ENCODE assay signal across 8 cellular contexts in the genomic region with DNA sequence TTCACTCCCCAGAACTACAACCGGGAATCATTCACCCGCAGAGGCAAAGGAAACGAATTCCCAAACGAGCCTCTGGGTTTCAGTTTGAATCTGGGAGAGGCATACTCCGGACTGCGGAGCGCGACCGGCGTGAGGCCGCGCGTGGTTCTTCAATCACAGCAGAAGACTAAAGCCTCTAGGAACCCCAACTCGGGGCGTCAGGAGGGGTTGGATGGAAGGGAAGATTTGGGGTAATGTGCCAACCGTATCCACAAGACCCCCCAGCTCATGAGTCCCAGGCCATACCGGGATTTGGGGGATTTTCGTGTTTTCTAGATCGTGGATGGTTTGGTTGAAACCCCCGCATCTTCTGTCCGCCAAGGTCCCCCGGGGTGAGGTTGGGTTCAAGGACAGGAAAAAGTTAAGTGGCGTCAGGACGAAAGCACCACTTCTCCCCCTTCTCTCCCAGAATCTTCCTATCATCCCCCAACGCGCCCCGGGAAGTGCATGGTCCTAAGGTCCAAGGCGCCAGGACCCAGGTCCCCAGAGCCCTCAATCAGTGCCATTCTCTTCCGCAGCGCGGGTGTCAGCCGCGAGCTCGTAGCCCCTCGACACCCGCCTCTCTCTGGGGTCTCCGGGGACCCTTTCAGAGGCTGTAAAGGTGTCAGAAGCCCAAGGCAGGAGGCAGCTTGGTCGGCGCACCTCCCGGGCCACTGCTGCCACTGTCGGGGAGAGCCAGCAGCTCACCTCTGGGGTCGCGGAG. TPM values are rescaled to one million over a fixed set of nuclear protein-coding genes. Genes with fewer than 3 reads are reported as not detected.
A peak's percentile ranks its signal among the peaks of the same experiment; 100 is the strongest.
DNase-seq lines count a peak whose midpoint lies in the region; ATAC-seq, FAIRE-seq and TF ChIP-seq lines count a peak whose summit lies in the region.

No MANE protein-coding gene starts in this region.

- no peaks in the 10 kb centered on the region for H3K9me1 ChIP-seq in endothelial cell of umbilical vein (replicated peaks; ENCODE audit: control insufficient read depth, extremely low read depth, insufficient read depth, low read length)

- no TSS peak for BruUV-seq in endothelial cell of umbilical vein (replicated peaks; lab: Mats Ljungman, UMichigan)

- H4K20me1 ChIP-seq in endothelial cell of umbilical vein (replicated peaks; ENCODE audit: control insufficient read depth, extremely low read depth, insufficient read depth, low read length): no peaks in the 10 kb centered on the region

- H3K27me3 ChIP-seq in SJCRH30 (no peaks in the 10 kb centered on the region), endothelial cell of umbilical vein (ENCODE audit: control insufficient read depth in 2 of 2, insufficient read depth in 2 of 2, low read length in 2 of 2) (peaks cover 66 to 95% of the 10 kb centered on the region in 2 experiments)

- H3K9me3 Mint-ChIP-seq in CD14-positive monocyte: peaks cover 0 to 26% (median 14%) of the 10 kb centered on the region in 7 donors
- H3K9me3 Mint-ChIP-seq in natural killer cell treated with Interleukin-12 subunit alpha and Interleukin-12 subunit beta and Interleukin-15 and Interleukin-18, amount 100 ng/mL, for 72 hours: no peaks in the 10 kb centered on the region

- peak overlapping the region in 2 of 7 donors; percentile 2 to 50 for H3K27ac Mint-ChIP-seq in CD14-positive monocyte
- H3K27ac Mint-ChIP-seq in natural killer cell treated with Interleukin-12 subunit alpha and Interleukin-12 subunit beta and Interleukin-15 and Interleukin-18, amount 100 ng/mL, for 72 hours: no peak overlapping the region

- H3K4me1 Mint-ChIP-seq in CD14-positive monocyte: peaks cover 50% of the 10 kb centered on the region
- H3K4me1 Mint-ChIP-seq in natural killer cell treated with Interleukin-12 subunit alpha and Interleukin-12 subunit beta and Interleukin-15 and Interleukin-18, amount 100 ng/mL, for 72 hours (ENCODE audit: low read depth in 2 of 2): peaks cover 13 to 16% of the 10 kb centered on the region in 2 donors

- H3K27me3 Mint-ChIP-seq in CD14-positive monocyte (ENCODE audit: low read depth in 3 of 3): peaks cover 72 to 86% (median 81%) of the 10 kb centered on the region in 3 donors
- peaks cover 35 to 52% of the 10 kb centered on the region in 2 donors for H3K27me3 Mint-ChIP-seq in natural killer cell treated with Interleukin-12 subunit alpha and Interleukin-12 subunit beta and Interleukin-15 and Interleukin-18, amount 100 ng/mL, for 72 hours

- H3K4me1 ChIP-seq in SJCRH30: no peaks in the 10 kb centered on the region
- peaks cover 25% of the 10 kb centered on the region for H3K4me1 ChIP-seq in endothelial cell of umbilical vein (ENCODE audit: control insufficient read depth, extremely low read depth, insufficient read depth, low read length)

- TF ChIP-seq CTCF in CD14-positive monocyte (IDR thresholded peaks at IDR 0.05) (no peak), endothelial cell of umbilical vein (IDR thresholded peaks at IDR 0.05; ENCODE audit: extremely low read depth in 1 of 2, insufficient read depth in 1 of 2, low read depth in 1 of 2, low read length in 2 of 2) (no peak)

- H3K9ac ChIP-seq in endothelial cell of umbilical vein (replicated peaks; ENCODE audit: extremely low read depth, insufficient read depth, low read length): no peak overlapping the region

- DNase-seq in CD14-positive monocyte (ENCODE audit: low spot score) (peak; percentile 45), SJCRH30 (peak in 1 of 2 experiments; percentile 21), endothelial cell of umbilical vein (ENCODE audit: low read depth, low spot score) (no peak), NCI-H2171 (lab: John Stamatoyannopoulos, UW) (no peak), NK-92 (lab: John Stamatoyannopoulos, UW; ENCODE audit: unreplicated experiment) (no peak)
- no peak for DNase-seq in natural killer cell treated with Interleukin-12 subunit alpha and Interleukin-12 subunit beta and Interleukin-15 and Interleukin-18, amount 100 ng/mL, for 72 hours (ENCODE audit: low spot score)

- H3K4me3 ChIP-seq in SJCRH30 (peak overlapping the region; percentile 62), endothelial cell of umbilical vein (replicated peaks in 1 of 3; ENCODE audit: insufficient read depth in 1 of 3, low read depth in 1 of 3, low read length in 3 of 3) (peak overlapping the region in 2 of 3 experiments; percentile 26 to 47)

- H3K79me2 ChIP-seq in endothelial cell of umbilical vein (ENCODE audit: control insufficient read depth, insufficient read depth, low read length): no peaks in the 10 kb centered on the region

- intact Hi-C loops in CD14-positive monocyte (cut with micrococcal nuclease) (loop anchor here (10.0 kb wide), 2 partner anchors 641 to 651 kb away; no protein-coding TSS in a partner anchor), endothelial cell of umbilical vein (cut with micrococcal nuclease) (loop anchor here (5.0 kb wide), 4 partner anchors 187 to 638 kb away; partner anchors contain the start of gene ODAD2)

- no peak for ATAC-seq in natural killer cell treated with Interleukin-12 subunit alpha and Interleukin-12 subunit beta and Interleukin-15 and Interleukin-18, amount 100 ng/mL, for 72 hours
- ATAC-seq in GM21529 (IDR thresholded peaks at IDR 0.05; ENCODE audit: unreplicated experiment) (no peak), GM18861 (IDR thresholded peaks at IDR 0.05; ENCODE audit: unreplicated experiment) (no peak)

- POLR2A ChIA-PET in endothelial cell of umbilical vein (lab: Charles Lee): no interaction called here

- H2AFZ ChIP-seq in endothelial cell of umbilical vein (ENCODE audit: low read depth, low read length): no peak overlapping the region

- dilution Hi-C loops in endothelial cell of umbilical vein (cut with MboI; ENCODE audit: extremely low pct_ligation_motif_present, low sequenced_read_pairs): no loop called here

- H3K27ac ChIP-seq in SJCRH30 (peak overlapping the region; percentile 78; the same call in 1 of the 2 replicates), endothelial cell of umbilical vein (ENCODE audit: insufficient read depth, low read depth, low read length) (no peak overlapping the region)

- CTCF ChIA-PET in endothelial cell of umbilical vein (lab: Charles Lee): interaction anchor here (0.8 to 4.7 kb wide), 7 partner anchors 8 to 504 kb away, joined by 3 to 86 read pairs (median 5); no protein-coding TSS in a partner anchor

- FAIRE-seq in endothelial cell of umbilical vein (lab: Jason Lieb, UNC): no peak

- H3K9me3 ChIP-seq in SJCRH30 (replicated peaks) (no peaks in the 10 kb centered on the region), endothelial cell of umbilical vein (replicated peaks; ENCODE audit: control insufficient read depth, insufficient read depth, low read length) (no peaks in the 10 kb centered on the region)

- peak overlapping the region; percentile 93 to 96 for H3K4me3 Mint-ChIP-seq in CD14-positive monocyte
- peak overlapping the region; percentile 46 for H3K4me3 Mint-ChIP-seq in natural killer cell treated with Interleukin-12 subunit alpha and Interleukin-12 subunit beta and Interleukin-15 and Interleukin-18, amount 100 ng/mL, for 72 hours

- no peak for TF ChIP-seq POLR2A in endothelial cell of umbilical vein (IDR thresholded peaks at IDR 0.05; ENCODE audit: low read depth, low read length)

- H3K36me3 ChIP-seq in SJCRH30: no peaks in the 10 kb centered on the region
- H3K36me3 ChIP-seq in endothelial cell of umbilical vein (ENCODE audit: control insufficient read depth in 2 of 2, extremely low read depth in 1 of 2, insufficient read depth in 2 of 2, low read length in 2 of 2): no peaks in the 10 kb centered on the region

- H3K4me2 ChIP-seq in endothelial cell of umbilical vein (ENCODE audit: insufficient read depth, low read length): peak overlapping the region; percentile 62

- peaks cover 0 to 16% of the 10 kb centered on the region in 2 donors for H3K36me3 Mint-ChIP-seq in CD14-positive monocyte
- H3K36me3 Mint-ChIP-seq in natural killer cell treated with Interleukin-12 subunit alpha and Interleukin-12 subunit beta and Interleukin-15 and Interleukin-18, amount 100 ng/mL, for 72 hours: no peaks in the 10 kb centered on the region

TF ChIP-seq in endothelial cell of umbilical vein, 7 proteins besides CTCF, POLR2A, EP300 and RAD21:
- no peak for TF ChIP-seq GATA2 (IDR thresholded peaks at IDR 0.05; ENCODE audit: insufficient read depth, insufficient read length, low read depth, low read length)
- TF ChIP-seq JUN (IDR thresholded peaks at IDR 0.05; ENCODE audit: borderline replicate concordance, insufficient read depth, insufficient read length, low read depth): no peak
- TF ChIP-seq EZH2 (IDR thresholded peaks at IDR 0.05; ENCODE audit: borderline replicate concordance, low read depth, low read length, severe bottlenecking): peak; percentile 7
- no peak for TF ChIP-seq FOS (IDR thresholded peaks at IDR 0.05; ENCODE audit: borderline replicate concordance, insufficient read depth, low read length)

RNA-seq across cellular contexts. Expression of gene MKX, which starts 1.7 kb away (rescaled TPM):
- polyA plus RNA-seq in CD14-positive monocyte (not detected), endothelial cell of umbilical vein (not detected in 2 replicates)
- 2.2 and 2.5 TPM in 2 replicates for total RNA-seq in SJCRH30 (2014; rRNA removed; shearing (Covaris generic))
- total RNA-seq in endothelial cell of umbilical vein: not detected in 2 replicates
- 0.04 TPM in 1 of 2 replicates, not detected in the other for polyA plus RNA-seq in endothelial cell of umbilical vein (2011; cell fraction: cytosol; rRNA removed)
- 0.11 TPM in 1 of 2 replicates, not detected in the other for polyA plus RNA-seq in endothelial cell of umbilical vein (2011; cell fraction: nucleus; rRNA removed)
- polyA plus RNA-seq in endothelial cell of umbilical vein (2012): not detected in 2 replicates
- not detected in 2 replicates for polyA minus RNA-seq in endothelial cell of umbilical vein
- polyA minus RNA-seq in endothelial cell of umbilical vein (2011; cell fraction: cytosol; rRNA and poly(A)+ RNA removed): not detected
- not detected in 2 replicates for polyA minus RNA-seq in endothelial cell of umbilical vein (2011; cell fraction: nucleus; rRNA and poly(A)+ RNA removed)
- under 1 TPM in 1 of 2 donors, not detected in 1; 0.86 TPM for total RNA-seq in natural killer cell treated with Interleukin-12 subunit alpha and Interleukin-12 subunit beta and Interleukin-15 and Interleukin-18, amount 100 ng/mL, for 72 hours
